In the genomic region with DNA sequence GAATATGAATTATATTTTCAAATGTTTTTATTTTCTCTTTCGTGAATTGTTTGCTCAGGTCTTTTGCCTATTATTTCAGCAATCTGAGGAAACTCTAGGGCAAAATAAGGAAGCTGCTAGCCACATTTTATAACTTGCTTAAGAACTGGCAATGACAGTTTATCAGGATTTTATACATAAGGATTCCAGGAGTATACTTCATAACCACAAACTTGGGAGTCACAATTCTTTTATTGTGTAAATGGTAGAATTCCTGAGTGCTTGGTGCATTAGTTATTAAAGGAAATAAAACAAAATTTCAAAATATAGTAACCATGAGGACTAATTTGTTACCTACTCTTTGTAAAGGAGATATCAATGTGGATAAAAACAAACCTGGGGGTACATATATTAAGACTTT, we compare ENCODE assay signal across 18 cellular contexts. TPM values are rescaled to one million over a fixed set of nuclear protein-coding genes. Genes with fewer than 3 reads are reported as not detected.
A peak's percentile ranks its signal among the peaks of the same experiment; 100 is the strongest.
DNase-seq lines count a peak whose midpoint lies in the region; ATAC-seq and TF ChIP-seq lines count a peak whose summit lies in the region.
"Had no signal": no experiment of that assay in that cellular context is flagged by ENCODE, and none has a peak within 500 bp of the region (broad histone marks: within the 10 kb centered on the region; RNA-seq: fewer than 3 reads in every experiment).

No MANE protein-coding gene starts in this region.

- no peak overlapping the region for H3K4me3 ChIP-seq in RWPE2 (ENCODE audit: severe bottlenecking)
- H3K4me3 ChIP-seq: left lung, psoas muscle had no signal

- TF ChIP-seq CTCF in RWPE2 (IDR thresholded peaks at IDR 0.05; ENCODE audit: poor library complexity, severe bottlenecking) = no peak

- no peaks in the 10 kb centered on the region for H3K27me3 ChIP-seq in RWPE2 (ENCODE audit: insufficient read depth, poor library complexity, severe bottlenecking)
- H3K27me3 ChIP-seq: left lung had no signal

- DNase-seq in GM03348 (ENCODE audit: low spot score) = peak; percentile 62
- no peak for DNase-seq in RWPE2 (ENCODE audit: low spot score)
- DNase-seq in epithelial cell of prostate (ENCODE audit: low read depth, low spot score) = no peak
- DNase-seq in renal cortical epithelial cell (ENCODE audit: low read depth) = peak; percentile 63
- DNase-seq in activated CD4-positive, alpha-beta T cell treated with anti-CD3 and anti-CD28 coated beads, Interleukin-2, amount 50 U/mL, for 48 hours = no peak
- no peak for DNase-seq in GF-D8 (lab: John Stamatoyannopoulos, UW)
- DNase-seq in NCI-H2081 treated with DMSO at 0.1 percent for 48 hours (lab: John Stamatoyannopoulos, UW) = no peak
- DNase-seq: activated CD4-positive, alpha-beta T cell treated with anti-CD3 and anti-CD28 coated beads for 36 hours; activated T-cell treated with anti-CD3 and anti-CD28 coated beads for 4 hours; CD4-positive, CD25-positive, alpha-beta regulatory T cell; DND-41; left lung; NCI-H1930; psoas muscle; substantia nigra; T-helper 2 cell had no signal

- H3K27ac ChIP-seq in RWPE2 (ENCODE audit: poor library complexity, severe bottlenecking) (peak overlapping the region; percentile 75), epithelial cell of prostate (peak overlapping the region; percentile 35)
- H3K27ac ChIP-seq: left lung, psoas muscle had no signal

- H3K9me3 ChIP-seq in RWPE2 (ENCODE audit: severe bottlenecking) = no peaks in the 10 kb centered on the region
- H3K9me3 ChIP-seq: left lung, psoas muscle had no signal

- H3K4me1 ChIP-seq in RWPE2 (ENCODE audit: insufficient read depth, poor library complexity, severe bottlenecking) = peaks cover 26% of the 10 kb centered on the region
- H3K4me1 ChIP-seq: left lung had no signal

- no peaks in the 10 kb centered on the region for H3K36me3 ChIP-seq in RWPE2 (ENCODE audit: low read depth)
- H3K36me3 ChIP-seq: left lung had no signal

- ATAC-seq in RWPE2 (ENCODE audit: low read depth) (peak; percentile 90), HG03469 (IDR thresholded peaks at IDR 0.05; ENCODE audit: unreplicated experiment) (no peak)
- ATAC-seq: left lung, Panc1 had no signal

RNA-seq across cellular contexts. Expression of a gene that starts 54.4 kb away (rescaled TPM):
- 190 and 278 TPM in 2 replicates for total RNA-seq in renal cortical epithelial cell

Comparison
In these comparisons a context has a peak if more than half of its experiments do, and no peak if none do; other contexts are left out.
1. DNase-seq: peak in GM03348 (single experiment) and renal cortical epithelial cell (single experiment); none in RWPE2 (single experiment), epithelial cell of prostate (single experiment), activated CD4-positive, alpha-beta T cell treated with anti-CD3 and anti-CD28 coated beads, Interleukin-2, amount 50 U/mL, for 48 hours (0 of 2), GF-D8 (single experiment) and NCI-H2081 treated with DMSO at 0.1 percent for 48 hours (single experiment).